Comparison of ENCODE assay signal across 8 cellular contexts in genomic region chr3:195271116-195271858, GRCh38. TPM values are rescaled to one million over a fixed set of nuclear protein-coding genes. Genes with fewer than 3 reads are reported as not detected.
DNase-seq lines count a peak whose midpoint lies in the region; ATAC-seq, FAIRE-seq and TF ChIP-seq lines count a peak whose summit lies in the region.

Gene XXYLT1 (minus strand): TSS chr3:195271159. CDS start chr3:195271058, 101 bp downstream.

- in situ Hi-C loops in astrocyte of the cerebellum (cut with HindIII; ENCODE audit: low sequenced_read_pairs), result no loop called here

- DNase-seq in GM18507 (ENCODE audit: extremely low spot score, insufficient read length, low read depth) (peak; percentile 78), NCI-H187 treated with DMSO at 0.1 percent for 48 hours (lab: John Stamatoyannopoulos, UW) (peak; percentile 46), T-helper 22 cell (ENCODE audit: low read depth) (peak; percentile 75), astrocyte of the cerebellum (ENCODE audit: low read depth) (peak; percentile 64), hepatic stellate cell (ENCODE audit: low spot score) (peak; percentile 90), retina (peak; percentile 98), aorta (peak; percentile 93 to 96)

- no peaks in the 10 kb centered on the region for H3K4me1 ChIP-seq in aorta (ENCODE audit: control insufficient read depth in 1 of 2, insufficient read depth in 2 of 2, low read length in 2 of 2)

- H3K27ac ChIP-seq in aorta (ENCODE audit: low read depth in 1 of 2, low read length in 2 of 2), result peak within 1 kb of the TSS in 1 of 2 donors; percentile 21

- intact Hi-C loops in aorta (cut with DNase I), result loop anchor here (1.0 to 10.0 kb wide), 3 partner anchors 174 to 252 kb away; partner anchors contain the start of gene ACAP2 (in 1 of the 2)

- H3K4me3 ChIP-seq in astrocyte of the cerebellum (ENCODE audit: low read depth, low read length), result peak within 1 kb of the TSS; percentile 73
- H3K4me3 ChIP-seq in aorta (ENCODE audit: low read length in 2 of 2), result peak within 1 kb of the TSS; percentile 58 to 75

- 0 to 1% methylated on average over 56 to 62 of the region's 62 CpGs for WGBS in aorta, 2 donors

- no peaks in the 10 kb centered on the region for H3K9me3 ChIP-seq in aorta (ENCODE audit: control insufficient read depth, low read length)

- FAIRE-seq in GM18507 (lab: Jason Lieb, UNC), result peak; percentile 86

- peak; percentile 85 for TF ChIP-seq CTCF in astrocyte of the cerebellum (IDR thresholded peaks at IDR 0.05; ENCODE audit: low read depth, low read length, missing control alignments)

- H3K36me3 ChIP-seq in aorta (ENCODE audit: control insufficient read depth in 1 of 2, insufficient read depth in 2 of 2, low read length in 1 of 2), result no peaks in the 10 kb centered on the region

- no peaks in the 10 kb centered on the region for H3K27me3 ChIP-seq in aorta (ENCODE audit: control insufficient read depth in 1 of 2, insufficient read depth in 2 of 2, low read length in 1 of 2)

- ATAC-seq in HG02973 (IDR thresholded peaks at IDR 0.05; ENCODE audit: unreplicated experiment) (peak; percentile 74), aorta (ENCODE audit: low FRiP score) (peak; percentile 98)

RNA-seq across cellular contexts. Expression of gene XXYLT1, which starts in this region (rescaled TPM):
- total RNA-seq in aorta, result 10 to 100 TPM in 1 of 2 donors, 1 to 10 TPM in 1; 8.6 to 15.0 TPM
- polyA plus RNA-seq in aorta, result 1 to 10 TPM; 2.3 to 5.2 TPM

Comparison
In these comparisons a context has a peak if more than half of its experiments do, and no peak if none do; other contexts are left out.
1. DNase-seq: peak in every context shown above with its lines; median percentile 98 in retina; 94 in aorta; 90 in hepatic stellate cell; 78 in GM18507; 75 in T-helper 22 cell; 64 in astrocyte of the cerebellum; 46 in NCI-H187 treated with DMSO at 0.1 percent for 48 hours.